ENCODE assay signal across 1 cellular context in the genomic region with DNA sequence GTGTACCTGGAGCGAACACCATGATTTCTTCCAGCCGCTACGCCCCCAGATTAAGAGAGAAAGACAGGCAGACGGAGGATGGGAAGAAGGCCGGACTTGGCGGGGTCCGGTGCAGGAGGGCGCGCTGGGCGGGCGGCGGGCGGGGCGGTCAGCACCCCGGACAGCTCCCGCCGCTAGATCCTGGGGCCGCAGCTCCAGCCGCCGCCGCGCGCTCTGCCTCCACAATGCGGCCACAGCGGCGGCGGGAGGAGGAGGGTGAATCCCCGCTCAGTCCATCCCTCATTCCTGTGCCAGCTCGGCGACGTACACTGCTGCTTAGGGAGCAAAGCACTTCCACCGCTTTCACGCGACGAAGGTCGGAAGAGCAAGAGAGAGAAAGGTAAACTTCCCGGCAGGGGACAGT.
TF ChIP-seq lines count a peak whose summit lies in the region.

AKAIN1 (minus strand) TSS at position 226 of the 403 bp plus-strand sequence; CDS start at position 22, 204 bp downstream.

TF ChIP-seq in HepG2, 621 proteins besides CTCF, POLR2A, EP300 and RAD21 (continued from another document and continues in another):
- TF ChIP-seq ZNF280D (CRISPR knock-in tag; IDR thresholded peaks at IDR 0.05), result no peak
- no peak for TF ChIP-seq ZC3H13 (CRISPR knock-in tag; IDR thresholded peaks at IDR 0.05)
- TF ChIP-seq MTF1 (CRISPR knock-in tag; IDR thresholded peaks at IDR 0.05), result 0 out of 2 replicates have a peak, but pooled peaks have one; percentile 73
- no peak for TF ChIP-seq ZNF83 (CRISPR knock-in tag; IDR thresholded peaks at IDR 0.05; ENCODE audit: borderline replicate concordance)
- no peak for TF ChIP-seq HOMEZ (CRISPR knock-in tag; IDR thresholded peaks at IDR 0.05; ENCODE audit: low read depth)
- TF ChIP-seq ZKSCAN1 (IDR thresholded peaks at IDR 0.05; ENCODE audit: low read length), result no peak
- TF ChIP-seq ZNF775 (CRISPR knock-in tag; IDR thresholded peaks at IDR 0.05; ENCODE audit: borderline replicate concordance), result no peak
- TF ChIP-seq, protein P1, sequence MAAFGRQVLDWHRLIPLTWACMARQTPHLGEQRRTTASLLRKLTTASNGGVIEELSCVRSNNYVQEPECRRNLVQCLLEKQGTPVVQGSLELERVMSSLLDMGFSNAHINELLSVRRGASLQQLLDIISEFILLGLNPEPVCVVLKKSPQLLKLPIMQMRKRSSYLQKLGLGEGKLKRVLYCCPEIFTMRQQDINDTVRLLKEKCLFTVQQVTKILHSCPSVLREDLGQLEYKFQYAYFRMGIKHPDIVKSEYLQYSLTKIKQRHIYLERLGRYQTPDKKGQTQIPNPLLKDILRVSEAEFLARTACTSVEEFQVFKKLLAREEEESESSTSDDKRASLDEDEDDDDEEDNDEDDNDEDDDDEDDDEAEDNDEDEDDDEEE (CRISPR knock-in tag; IDR thresholded peaks at IDR 0.05), result peak; percentile 72; the same call in 1 of the 2 replicates
- TF ChIP-seq ZNF878 (CRISPR knock-in tag; IDR thresholded peaks at IDR 0.05), result peak; percentile 53; the same call in 1 of the 2 replicates
- TF ChIP-seq PCBP2 (optimal IDR thresholded peaks at IDR 0.05; ENCODE audit: low read depth, low read length, poor library complexity, severe bottlenecking), result no peak
- no peak for TF ChIP-seq NR2F1 (CRISPR knock-in tag; IDR thresholded peaks at IDR 0.05)
- TF ChIP-seq ZNF616 (CRISPR knock-in tag; IDR thresholded peaks at IDR 0.05; ENCODE audit: low read depth), result 0 out of 2 replicates have a peak, but pooled peaks have one; percentile 52
- TF ChIP-seq CENPX (CRISPR knock-in tag; IDR thresholded peaks at IDR 0.05), result no peak
- no peak for TF ChIP-seq RXRA (CRISPR knock-in tag; IDR thresholded peaks at IDR 0.05)
- TF ChIP-seq IKZF5 (CRISPR knock-in tag; IDR thresholded peaks at IDR 0.05), result no peak
- no peak for TF ChIP-seq HNRNPH1 (optimal IDR thresholded peaks at IDR 0.05; ENCODE audit: low read depth, low read length)
- TF ChIP-seq MAFG (CRISPR knock-in tag; IDR thresholded peaks at IDR 0.05), result no peak
- TF ChIP-seq CC2D1A (CRISPR knock-in tag; IDR thresholded peaks at IDR 0.05), result no peak
- TF ChIP-seq KDM3A (CRISPR knock-in tag; IDR thresholded peaks at IDR 0.05; ENCODE audit: low read depth), result no peak
- TF ChIP-seq ZFP37 (CRISPR knock-in tag; IDR thresholded peaks at IDR 0.05; ENCODE audit: borderline replicate concordance), result peak; percentile 79
- TF ChIP-seq, protein P2, sequence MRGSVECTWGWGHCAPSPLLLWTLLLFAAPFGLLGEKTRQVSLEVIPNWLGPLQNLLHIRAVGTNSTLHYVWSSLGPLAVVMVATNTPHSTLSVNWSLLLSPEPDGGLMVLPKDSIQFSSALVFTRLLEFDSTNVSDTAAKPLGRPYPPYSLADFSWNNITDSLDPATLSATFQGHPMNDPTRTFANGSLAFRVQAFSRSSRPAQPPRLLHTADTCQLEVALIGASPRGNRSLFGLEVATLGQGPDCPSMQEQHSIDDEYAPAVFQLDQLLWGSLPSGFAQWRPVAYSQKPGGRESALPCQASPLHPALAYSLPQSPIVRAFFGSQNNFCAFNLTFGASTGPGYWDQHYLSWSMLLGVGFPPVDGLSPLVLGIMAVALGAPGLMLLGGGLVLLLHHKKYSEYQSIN (CRISPR knock-in tag; IDR thresholded peaks at IDR 0.05; ENCODE audit: borderline replicate concordance), result no peak
- peak; percentile 86 for TF ChIP-seq ZNF263 (CRISPR knock-in tag; IDR thresholded peaks at IDR 0.05)
- no peak for TF ChIP-seq HIVEP1 (CRISPR knock-in tag; IDR thresholded peaks at IDR 0.05)
- TF ChIP-seq KDM4B (CRISPR knock-in tag; IDR thresholded peaks at IDR 0.05), result 0 out of 2 replicates have a peak, but pooled peaks have one; percentile 31
- no peak for TF ChIP-seq GATA4 (IDR thresholded peaks at IDR 0.05; ENCODE audit: borderline replicate concordance, low read depth)
- no peak for TF ChIP-seq BHLHE40 (IDR thresholded peaks at IDR 0.05; ENCODE audit: low read length)
- TF ChIP-seq ZKSCAN5 (CRISPR knock-in tag; IDR thresholded peaks at IDR 0.05), result no peak
- no peak for TF ChIP-seq JARID2 (CRISPR knock-in tag; IDR thresholded peaks at IDR 0.05; ENCODE audit: insufficient replicate concordance)
- TF ChIP-seq CBFB (CRISPR knock-in tag; IDR thresholded peaks at IDR 0.05), result no peak
- no peak for TF ChIP-seq NFYC (CRISPR knock-in tag; IDR thresholded peaks at IDR 0.05)
- peak; percentile 93 for TF ChIP-seq HES4 (CRISPR knock-in tag; IDR thresholded peaks at IDR 0.05; ENCODE audit: borderline replicate concordance)
- TF ChIP-seq ZNF720 (CRISPR knock-in tag; IDR thresholded peaks at IDR 0.05), result no peak
- TF ChIP-seq ZNF432 (CRISPR knock-in tag; IDR thresholded peaks at IDR 0.05; ENCODE audit: borderline replicate concordance), result no peak
- TF ChIP-seq ZNF343 (CRISPR knock-in tag; IDR thresholded peaks at IDR 0.05), result no peak
- TF ChIP-seq, protein P3, sequence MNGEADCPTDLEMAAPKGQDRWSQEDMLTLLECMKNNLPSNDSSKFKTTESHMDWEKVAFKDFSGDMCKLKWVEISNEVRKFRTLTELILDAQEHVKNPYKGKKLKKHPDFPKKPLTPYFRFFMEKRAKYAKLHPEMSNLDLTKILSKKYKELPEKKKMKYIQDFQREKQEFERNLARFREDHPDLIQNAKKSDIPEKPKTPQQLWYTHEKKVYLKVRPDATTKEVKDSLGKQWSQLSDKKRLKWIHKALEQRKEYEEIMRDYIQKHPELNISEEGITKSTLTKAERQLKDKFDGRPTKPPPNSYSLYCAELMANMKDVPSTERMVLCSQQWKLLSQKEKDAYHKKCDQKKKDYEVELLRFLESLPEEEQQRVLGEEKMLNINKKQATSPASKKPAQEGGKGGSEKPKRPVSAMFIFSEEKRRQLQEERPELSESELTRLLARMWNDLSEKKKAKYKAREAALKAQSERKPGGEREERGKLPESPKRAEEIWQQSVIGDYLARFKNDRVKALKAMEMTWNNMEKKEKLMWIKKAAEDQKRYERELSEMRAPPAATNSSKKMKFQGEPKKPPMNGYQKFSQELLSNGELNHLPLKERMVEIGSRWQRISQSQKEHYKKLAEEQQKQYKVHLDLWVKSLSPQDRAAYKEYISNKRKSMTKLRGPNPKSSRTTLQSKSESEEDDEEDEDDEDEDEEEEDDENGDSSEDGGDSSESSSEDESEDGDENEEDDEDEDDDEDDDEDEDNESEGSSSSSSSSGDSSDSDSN (CRISPR knock-in tag; IDR thresholded peaks at IDR 0.05), result peak; percentile 44; the same call in 1 of the 2 replicates
- TF ChIP-seq ZNF143 (CRISPR knock-in tag; IDR thresholded peaks at IDR 0.05), result no peak
- TF ChIP-seq TBX3 (IDR thresholded peaks at IDR 0.05; ENCODE audit: borderline replicate concordance), result no peak
- TF ChIP-seq REST (IDR thresholded peaks at IDR 0.05; ENCODE audit: borderline replicate concordance in 1 of 2, low read depth in 1 of 2, low read length in 2 of 2), result peak in 1 of 2 experiments; percentile 98
- no peak for TF ChIP-seq KDM1A (CRISPR knock-in tag; IDR thresholded peaks at IDR 0.05)
- no peak for TF ChIP-seq JDP2 (CRISPR knock-in tag; IDR thresholded peaks at IDR 0.05; ENCODE audit: borderline replicate concordance)
- no peak for TF ChIP-seq ZNF256 (CRISPR knock-in tag; conservative IDR thresholded peaks at IDR 0.05)
- no peak for TF ChIP-seq POLR2AphosphoS5 (IDR thresholded peaks at IDR 0.05; ENCODE audit: low read depth, low read length)
- TF ChIP-seq ZFP36L2 (CRISPR knock-in tag; IDR thresholded peaks at IDR 0.05), result no peak
- TF ChIP-seq BCL3 (CRISPR knock-in tag; IDR thresholded peaks at IDR 0.05), result peak; percentile 70; the same call in 1 of the 2 replicates
- TF ChIP-seq ZNF207 (IDR thresholded peaks at IDR 0.05; ENCODE audit: borderline replicate concordance), result no peak
